Comparison of ENCODE assay signal across 25 cellular contexts in genomic region chr20:19693508-19693907, GRCh38.
"Had no signal": no experiment of that assay in that cellular context is flagged by ENCODE, and none has a peak within 500 bp of the region (broad histone marks: within the 10 kb centered on the region; RNA-seq: fewer than 3 reads in every experiment).

No MANE protein-coding gene starts in this region.

- H3K9ac ChIP-seq: SK-N-SH had no signal

- H3K9me3 Mint-ChIP-seq: activated CD4-positive, alpha-beta T cell treated with anti-CD3 and anti-CD28 coated beads, Interleukin-2, amount 10 ng/mL, durations not matched to agents 24 days and 14 days; activated CD8-positive, alpha-beta T cell treated with anti-CD3 and anti-CD28 coated beads for 36 hours; activated naive CD4-positive, alpha-beta T cell treated with anti-CD3 and anti-CD28 coated beads, Interleukin-2, amount 50 U/mL, for 24 hours; activated naive CD8-positive, alpha-beta T cell treated with anti-CD3 and anti-CD28 coated beads, Interleukin-2, amount 10 ng/mL, durations not matched to agents 7 days and 5 days; activated T-cell treated with anti-CD3 and anti-CD28 coated beads, Interleukin-2, amount 50 U/mL, for 24 hours; activated T-helper 2 cell treated with anti-CD3 and anti-CD28 coated beads, Interferon-gamma antibody, Interleukin-2, Interleukin-4, amounts not matched to agents 10 μg/mL and 5 μg/mL and 100 μg/mL, durations not matched to agents 14 hours and 24 hours and 36 hours; T-helper 1 cell treated with Interleukin-12 subunit alpha and Interleukin-12 subunit beta and Interleukin-4 antibody, amounts not matched to agents 30 μg/mL and 1 μg/mL, for 36 hours; T-helper 2 cell treated with Interferon-gamma antibody and Interleukin-4, amounts not matched to agents 5 μg/mL and 100 μg/mL, for 36 hours had no signal

- H3K9me2 ChIP-seq: SK-N-SH had no signal

- H3K27ac ChIP-seq: ascending aorta, body of pancreas, breast epithelium, SJSA1 had no signal

- H3K4me3 Mint-ChIP-seq: activated CD4-positive, alpha-beta T cell treated with anti-CD3 and anti-CD28 coated beads, Interleukin-2, amount 10 ng/mL, durations not matched to agents 24 days and 14 days; activated CD8-positive, alpha-beta T cell treated with anti-CD3 and anti-CD28 coated beads for 36 hours; activated naive CD4-positive, alpha-beta T cell treated with anti-CD3 and anti-CD28 coated beads, Interleukin-2, amount 50 U/mL, for 24 hours; activated naive CD8-positive, alpha-beta T cell treated with anti-CD3 and anti-CD28 coated beads, Interleukin-2, amount 10 ng/mL, durations not matched to agents 7 days and 5 days; activated T-cell treated with anti-CD3 and anti-CD28 coated beads, Interleukin-2, amount 50 U/mL, for 24 hours; T-helper 1 cell treated with Interleukin-12 subunit alpha and Interleukin-12 subunit beta and Interleukin-4 antibody, amounts not matched to agents 30 μg/mL and 1 μg/mL, for 36 hours; T-helper 2 cell treated with Interferon-gamma antibody and Interleukin-4, amounts not matched to agents 5 μg/mL and 100 μg/mL, for 36 hours had no signal

- H3K27me3 ChIP-seq: ascending aorta, body of pancreas, breast epithelium, SJSA1 had no signal

- ATAC-seq: activated CD8-positive, alpha-beta T cell treated with anti-CD3 and anti-CD28 coated beads for 36 hours had no signal

- H3K4me1 ChIP-seq: body of pancreas, breast epithelium had no signal

- H3K36me3 ChIP-seq: breast epithelium, SJSA1 had no signal

- H3K4me3 ChIP-seq: body of pancreas, SJSA1 had no signal

- FAIRE-seq: TTC549 had no signal

- H3K27ac Mint-ChIP-seq: activated CD4-positive, alpha-beta T cell treated with anti-CD3 and anti-CD28 coated beads, Interleukin-2, amount 10 ng/mL, durations not matched to agents 24 days and 14 days; activated CD8-positive, alpha-beta T cell treated with anti-CD3 and anti-CD28 coated beads for 36 hours; activated naive CD4-positive, alpha-beta T cell treated with anti-CD3 and anti-CD28 coated beads, Interleukin-2, amount 50 U/mL, for 24 hours; activated naive CD8-positive, alpha-beta T cell treated with anti-CD3 and anti-CD28 coated beads, Interleukin-2, amount 10 ng/mL, durations not matched to agents 7 days and 5 days; activated T-cell treated with anti-CD3 and anti-CD28 coated beads, Interleukin-2, amount 50 U/mL, for 24 hours; activated T-helper 2 cell treated with anti-CD3 and anti-CD28 coated beads, Interferon-gamma antibody, Interleukin-2, Interleukin-4, amounts not matched to agents 10 μg/mL and 5 μg/mL and 100 μg/mL, durations not matched to agents 14 hours and 24 hours and 36 hours; T-helper 1 cell treated with Interleukin-12 subunit alpha and Interleukin-12 subunit beta and Interleukin-4 antibody, amounts not matched to agents 30 μg/mL and 1 μg/mL, for 36 hours; T-helper 2 cell treated with Interferon-gamma antibody and Interleukin-4, amounts not matched to agents 5 μg/mL and 100 μg/mL, for 36 hours had no signal

- H3K9me3 ChIP-seq: ascending aorta, body of pancreas, breast epithelium, SJSA1, SK-N-SH had no signal

- DNase-seq: activated CD4-positive, alpha-beta T cell treated with anti-CD3 and anti-CD28 coated beads, Interleukin-2, amount 10 ng/mL, durations not matched to agents 24 days and 14 days; activated CD4-positive, alpha-beta T cell treated with anti-CD3 and anti-CD28 coated beads, Interleukin-2, amount 50 U/mL, for 4 hours; activated CD8-positive, alpha-beta T cell treated with anti-CD3 and anti-CD28 coated beads for 36 hours; activated gamma-delta T cell; activated naive CD4-positive, alpha-beta T cell treated with Interleukin-2 at 50 U/mL for 16 hours; activated naive CD8-positive, alpha-beta T cell treated with anti-CD3 and anti-CD28 coated beads, Interleukin-2, amount 10 ng/mL, durations not matched to agents 7 days and 5 days; activated T-cell treated with anti-CD3 and anti-CD28 coated beads, Interleukin-2, amount 50 U/mL, for 24 hours; body of pancreas; cerebellar nuclear complex; Karpas-422; KBM-7; MM.1S; NCI-H187 treated with DMSO at 0.1 percent for 48 hours; NCI-H446; NCI-H82; SHP77 treated with DMSO at 0.1 percent for 48 hours; SK-N-SH had no signal

- H3K36me3 Mint-ChIP-seq: activated naive CD4-positive, alpha-beta T cell treated with anti-CD3 and anti-CD28 coated beads, Interleukin-2, amount 50 U/mL, for 24 hours; activated naive CD8-positive, alpha-beta T cell treated with anti-CD3 and anti-CD28 coated beads, Interleukin-2, amount 10 ng/mL, durations not matched to agents 7 days and 5 days had no signal
